ENCODE assay signal across 8 cellular contexts in the genomic region with DNA sequence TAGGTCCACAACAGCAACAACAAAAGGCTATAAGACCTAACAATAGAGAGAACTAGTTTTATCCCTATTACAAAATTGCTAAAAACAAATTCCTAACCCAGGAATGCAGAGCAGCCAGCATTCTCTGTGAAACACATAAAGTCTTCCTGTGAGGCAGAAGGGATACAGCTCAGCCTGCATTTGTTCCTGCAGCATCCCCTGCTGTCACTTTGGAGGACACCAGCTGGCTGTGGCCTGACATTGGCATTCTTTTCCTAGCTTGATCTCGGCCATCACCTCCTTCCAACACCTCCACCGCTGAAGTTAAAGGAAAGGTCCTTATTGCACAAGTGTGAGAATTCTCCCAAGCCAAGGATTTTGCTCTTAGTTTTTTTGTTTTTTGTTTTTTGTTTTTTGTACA.
DNase-seq lines count a peak whose midpoint lies in the region; ATAC-seq and TF ChIP-seq lines count a peak whose summit lies in the region.

No MANE protein-coding gene starts in this region.

- no peak overlapping the region for H3K4me3 ChIP-seq in BE2C (ENCODE audit: low read depth, low read length)

- no peaks in the 10 kb centered on the region for H3K36me3 Mint-ChIP-seq in HFFc6 (ENCODE audit: low read depth)

- ATAC-seq in GM18870 (IDR thresholded peaks at IDR 0.05; ENCODE audit: unreplicated experiment) (no peak), GM18505 (IDR thresholded peaks at IDR 0.05; ENCODE audit: unreplicated experiment) (no peak), GM21717 (IDR thresholded peaks at IDR 0.05; ENCODE audit: unreplicated experiment) (no peak)

- no peaks in the 10 kb centered on the region for H3K9me3 Mint-ChIP-seq in HFFc6

- H3K4me3 Mint-ChIP-seq in HFFc6 = no peak overlapping the region

- no peaks in the 10 kb centered on the region for H3K27me3 ChIP-seq in BE2C

- H3K9me3 ChIP-seq in BE2C = no peaks in the 10 kb centered on the region

- no peaks in the 10 kb centered on the region for H3K36me3 ChIP-seq in BE2C

- TF ChIP-seq CTCF in BE2C (IDR thresholded peaks at IDR 0.05; ENCODE audit: low read depth, low read length) (peak; percentile 71), HFFc6 (IDR thresholded peaks at IDR 0.05) (peak; percentile 47)

- peaks cover 5% of the 10 kb centered on the region for H3K27me3 Mint-ChIP-seq in HFFc6 (ENCODE audit: insufficient read depth)

- peaks cover 12% of the 10 kb centered on the region for H3K4me1 Mint-ChIP-seq in HFFc6 (ENCODE audit: low read depth)

- H3K4me1 ChIP-seq in BE2C = peaks cover 7% of the 10 kb centered on the region

- no peak overlapping the region for H3K27ac Mint-ChIP-seq in HFFc6

- DNase-seq in BE2C (peak; percentile 28), HFFc6 (no peak), cerebellum (ENCODE audit: low spot score) (peak; percentile 70), medulla oblongata (ENCODE audit: extremely low spot score) (peak; percentile 65), OCI-M2 (lab: John Stamatoyannopoulos, UW; ENCODE audit: unreplicated experiment) (no peak)

- no peak for TF ChIP-seq POLR2A in GM18505 (IDR thresholded peaks at IDR 0.05; ENCODE audit: borderline replicate concordance, extremely low read depth, insufficient read depth, insufficient read length)

Comparison
In these comparisons a context has a peak if more than half of its experiments do, and no peak if none do; other contexts are left out.
1. DNase-seq: peak in BE2C (single experiment), cerebellum (single experiment) and medulla oblongata (single experiment); none in HFFc6 (single experiment) and OCI-M2 (single experiment).